11 cellular contexts compared by ENCODE assay signal in the genomic region with DNA sequence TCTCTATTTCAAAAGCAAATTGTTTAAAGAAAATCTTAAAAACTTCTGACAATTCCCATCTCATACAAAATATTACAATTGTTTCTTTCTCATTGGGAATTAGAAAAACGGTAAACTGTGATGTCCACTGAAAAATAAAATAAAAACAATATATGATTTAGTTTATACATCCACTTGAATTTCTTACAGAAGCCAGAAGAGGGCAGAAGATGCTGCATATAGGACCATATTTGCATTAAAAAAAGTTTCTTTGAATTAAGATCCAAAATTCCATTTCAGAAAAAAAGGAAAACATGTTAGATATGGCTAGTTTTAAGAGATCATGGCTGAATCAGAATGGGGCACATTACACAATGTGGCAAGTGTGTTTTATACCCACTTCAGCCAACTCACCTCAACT. TPM values are rescaled to one million over a fixed set of nuclear protein-coding genes. Genes with fewer than 3 reads are reported as not detected.
A peak's percentile ranks its signal among the peaks of the same experiment; 100 is the strongest.
DNase-seq lines count a peak whose midpoint lies in the region; ATAC-seq, FAIRE-seq and TF ChIP-seq lines count a peak whose summit lies in the region.
"Had no signal": no experiment of that assay in that cellular context is flagged by ENCODE, and none has a peak within 500 bp of the region (broad histone marks: within the 10 kb centered on the region; RNA-seq: fewer than 3 reads in every experiment).

No MANE protein-coding gene starts in this region.

- H3K9ac ChIP-seq in IMR-90 (ENCODE audit: low read depth, low read length) (no peak overlapping the region), astrocyte (ENCODE audit: low read length) (no peak overlapping the region), HepG2 (ENCODE audit: insufficient read depth, low read depth, low read length) (no peak overlapping the region)

- WGBS in IMR-90 (ENCODE audit: extremely low coverage in 2 of 2, insufficient read length in 1 of 2), 2 experiments: no CpG with 5 or more reads among the region's 1 CpG
- 0% methylated on average over 1 of the region's 1 CpG for WGBS in HepG2 (ENCODE audit: low lambda C conversion rate)

- H4K8ac ChIP-seq in IMR-90 (ENCODE audit: low read depth in 2 of 2, low read length in 2 of 2): no peak overlapping the region

- H3K9me3 ChIP-seq in IMR-90 (ENCODE audit: control insufficient read depth, insufficient read depth, low read length) (peaks cover 5% of the 10 kb centered on the region; the same call in 1 of the 2 replicates), astrocyte (ENCODE audit: insufficient read depth, low read depth, low read length) (no peaks in the 10 kb centered on the region), HepG2 (ENCODE audit: low read length) (no peaks in the 10 kb centered on the region)

- H3K27me3 ChIP-seq in IMR-90 (ENCODE audit: control insufficient read depth, insufficient read depth, low read length): no peaks in the 10 kb centered on the region
- H3K27me3 ChIP-seq in astrocyte (ENCODE audit: insufficient read depth, low read length): no peaks in the 10 kb centered on the region
- H3K27me3 ChIP-seq in HepG2 (ENCODE audit: control insufficient read depth in 1 of 2, insufficient read depth in 2 of 2, low read length in 2 of 2): no peaks in the 10 kb centered on the region

- H2AK9ac ChIP-seq in IMR-90 (replicated peaks; ENCODE audit: low read depth, low read length, poor library complexity): no peak overlapping the region

- H3K9me1 ChIP-seq in IMR-90 (ENCODE audit: insufficient read depth, low read length): no peaks in the 10 kb centered on the region

- DNase-seq in DMS53 (lab: John Stamatoyannopoulos, UW) (peak; percentile 29), IMR-90 (no peak), astrocyte (ENCODE audit: low read depth) (no peak), HepG2 (ENCODE audit: low spot score) (no peak), UCSD-AML1 (lab: John Stamatoyannopoulos, UW; ENCODE audit: unreplicated experiment) (no peak)
- DNase-seq: NCI-H345, T-helper 1 cell, trophoblast cell had no signal

- TF ChIP-seq POLR2A in IMR-90 (IDR thresholded peaks at IDR 0.05; ENCODE audit: low read depth, low read length) (no peak), HepG2 (IDR thresholded peaks at IDR 0.05; ENCODE audit: insufficient read depth in 1 of 2, low read depth in 2 of 2, low read length in 2 of 2) (no peak)

- CTCF ChIA-PET in IMR-90 (lab: Yijun Ruan, JAX) (no interaction called here), HepG2 (lab: Yijun Ruan, JAX; ENCODE audit: low intra/inter-chr PET ratio, low total read pairs) (no interaction called here)

- BruUV-seq in IMR-90 (replicated peaks; lab: Mats Ljungman, UMichigan): no TSS peak
- no TSS peak for BruUV-seq in HepG2 (replicated peaks; lab: Mats Ljungman, UMichigan)

- no peak overlapping the region for H3K18ac ChIP-seq in IMR-90 (ENCODE audit: low read depth, low read length)

- no peaks in the 10 kb centered on the region for H4K20me1 ChIP-seq in IMR-90 (ENCODE audit: insufficient read depth, low read length)
- no peaks in the 10 kb centered on the region for H4K20me1 ChIP-seq in astrocyte (ENCODE audit: insufficient read depth, low read length)
- no peaks in the 10 kb centered on the region for H4K20me1 ChIP-seq in HepG2 (ENCODE audit: insufficient read depth, low read length)

- TF ChIP-seq EP300 in HepG2 (IDR thresholded peaks at IDR 0.05; ENCODE audit: low read depth in 2 of 2, low read length in 2 of 2) (no peak), HepG2 (CRISPR knock-in tag; IDR thresholded peaks at IDR 0.05; ENCODE audit: borderline replicate concordance) (no peak)

- TF ChIP-seq RAD21 in IMR-90 (IDR thresholded peaks at IDR 0.05; ENCODE audit: low read length) (no peak), HepG2 (CRISPR knock-in tag; IDR thresholded peaks at IDR 0.05) (no peak)

- no peak overlapping the region for H2AFZ ChIP-seq in IMR-90 (replicated peaks; ENCODE audit: low read length, poor library complexity)
- H2AFZ ChIP-seq in astrocyte (ENCODE audit: low read depth, low read length): no peak overlapping the region
- no peak overlapping the region for H2AFZ ChIP-seq in HepG2 (ENCODE audit: low read length)

- H2BK120ac ChIP-seq in IMR-90 (ENCODE audit: low read depth, low read length): no peak overlapping the region

- H3K4me3 ChIP-seq in IMR-90 (ENCODE audit: insufficient read depth, low read depth, low read length): no peak overlapping the region
- no peak overlapping the region for H3K4me3 ChIP-seq in astrocyte (ENCODE audit: insufficient read depth, low read depth, low read length)
- no peak overlapping the region for H3K4me3 ChIP-seq in HepG2 (replicated peaks in 1 of 3; ENCODE audit: insufficient read depth in 1 of 3, low read depth in 2 of 3, low read length in 3 of 3)

- H3K27ac Mint-ChIP-seq in astrocyte (ENCODE audit: unreplicated experiment): no peak overlapping the region

- POLR2A ChIA-PET in IMR-90 (lab: Charles Lee; ENCODE audit: unreplicated experiment): no interaction called here
- POLR2A ChIA-PET in HepG2 (lab: Yijun Ruan, JAX): no interaction called here

- intact Hi-C loops in IMR-90 (cut with micrococcal nuclease) (no loop called here), HepG2 (cut with micrococcal nuclease; ENCODE audit: unreplicated experiment) (no loop called here)

- H3K4ac ChIP-seq in IMR-90 (ENCODE audit: low read depth, low read length): no peak overlapping the region

- H3K4me2 ChIP-seq in IMR-90 (ENCODE audit: low read depth, low read length) (no peak overlapping the region), astrocyte (ENCODE audit: low read length) (no peak overlapping the region), HepG2 (ENCODE audit: low read depth, low read length) (no peak overlapping the region)

- H2BK5ac ChIP-seq in IMR-90 (ENCODE audit: low read depth, low read length, poor library complexity, severe bottlenecking): no peak overlapping the region

- no peak overlapping the region for H3K4me3 Mint-ChIP-seq in astrocyte (ENCODE audit: unreplicated experiment)

- H2BK15ac ChIP-seq in IMR-90 (ENCODE audit: low read depth, low read length): no peak overlapping the region

- H3K79me2 ChIP-seq in astrocyte (ENCODE audit: insufficient read depth, low read length) (no peaks in the 10 kb centered on the region), HepG2 (ENCODE audit: insufficient read depth, low read length) (no peaks in the 10 kb centered on the region)

- no peak overlapping the region for H3K56ac ChIP-seq in IMR-90 (ENCODE audit: extremely low read depth, insufficient read depth, low read length)

- no peaks in the 10 kb centered on the region for H3K36me3 Mint-ChIP-seq in astrocyte (ENCODE audit: low read depth, unreplicated experiment)

- in situ Hi-C loops in IMR-90 (cut with MboI; ENCODE audit: low sequenced_read_pairs) (no loop called here), HepG2 (cut with HindIII; ENCODE audit: extremely low pct_ligation_motif_present, low pct_unique_long_range_greater_than_20kb) (no loop called here)

- H3K14ac ChIP-seq in IMR-90 (replicated peaks; ENCODE audit: low read depth, low read length): no peak overlapping the region

- no peaks in the 10 kb centered on the region for H3K27me3 Mint-ChIP-seq in astrocyte (ENCODE audit: low read depth, unreplicated experiment)

- H3K79me1 ChIP-seq in IMR-90 (ENCODE audit: low read depth in 1 of 2, low read length in 2 of 2): no peaks in the 10 kb centered on the region

- H3K4me1 Mint-ChIP-seq in astrocyte (ENCODE audit: low read depth, unreplicated experiment): peaks cover 31% of the 10 kb centered on the region

- no peak overlapping the region for H4K91ac ChIP-seq in IMR-90 (ENCODE audit: insufficient read depth, low read depth, low read length)

- no peak overlapping the region for H3K23ac ChIP-seq in IMR-90 (ENCODE audit: low read depth, low read length)

- no peak for FAIRE-seq in astrocyte (lab: Jason Lieb, UNC)
- no peak for FAIRE-seq in HepG2 (lab: Jason Lieb, UNC)

- dilution Hi-C loops in IMR-90 (cut with HindIII; ENCODE audit: low sequenced_read_pairs, unreplicated experiment): no loop called here

- H3K36me3 ChIP-seq in IMR-90 (ENCODE audit: control insufficient read depth, insufficient read depth, low read length) (no peaks in the 10 kb centered on the region), astrocyte (ENCODE audit: insufficient read depth, low read length) (no peaks in the 10 kb centered on the region), HepG2 (replicated peaks in 1 of 2; ENCODE audit: control insufficient read depth in 1 of 2, insufficient read depth in 2 of 2, low read length in 2 of 2) (no peaks in the 10 kb centered on the region)

- 0 out of 2 replicates have a peak, but pooled peaks have one; percentile 21 for TF ChIP-seq CTCF in IMR-90 (conservative IDR thresholded peaks at IDR 0.05; ENCODE audit: low read depth, low read length)
- TF ChIP-seq CTCF in astrocyte (IDR thresholded peaks at IDR 0.05; ENCODE audit: insufficient read depth, low read depth, low read length): peak; percentile 44
- TF ChIP-seq CTCF in HepG2 (CRISPR knock-in tag; IDR thresholded peaks at IDR 0.05): no peak

- no peaks in the 10 kb centered on the region for H3K9me3 Mint-ChIP-seq in astrocyte (ENCODE audit: unreplicated experiment)

- no peak overlapping the region for H3K27ac ChIP-seq in IMR-90 (ENCODE audit: insufficient read depth, low read length)
- no peak overlapping the region for H3K27ac ChIP-seq in astrocyte (ENCODE audit: low read depth, low read length)
- H3K27ac ChIP-seq in HepG2 (ENCODE audit: extremely low read length, insufficient read depth, low read length): no peak overlapping the region

- no peak overlapping the region for H2AK5ac ChIP-seq in IMR-90 (ENCODE audit: low read depth, low read length)

- no peak overlapping the region for H4K5ac ChIP-seq in IMR-90 (ENCODE audit: low read depth, low read length)

- ATAC-seq in IMR-90 (ENCODE audit: low read depth) (no peak), HepG2 (no peak), esophagus mucosa (no peak), GM21737 (IDR thresholded peaks at IDR 0.05; ENCODE audit: unreplicated experiment) (no peak)

- no peak overlapping the region for H2BK20ac ChIP-seq in IMR-90 (ENCODE audit: low read depth, low read length)

- no peaks in the 10 kb centered on the region for H3K4me1 ChIP-seq in IMR-90 (ENCODE audit: control insufficient read depth, insufficient read depth, low read length)
- H3K4me1 ChIP-seq in astrocyte (ENCODE audit: insufficient read depth, low read length): peaks cover 6% of the 10 kb centered on the region
- no peaks in the 10 kb centered on the region for H3K4me1 ChIP-seq in HepG2 (ENCODE audit: insufficient read depth, low read length)

RNA-seq across cellular contexts. Expression of gene LRRC4C, which starts 39.3 kb away (rescaled TPM):
- under 0.01 TPM in 2 replicates for total RNA-seq in IMR-90 (2012; rRNA removed)
- polyA plus RNA-seq in IMR-90 (2012; rRNA removed): 0.03 and 0.04 TPM in 2 replicates
- not detected in 2 replicates for polyA plus RNA-seq in IMR-90 (2012; cell fraction: cytosol; rRNA removed)
- not detected in 2 replicates for polyA plus RNA-seq in IMR-90 (2012; cell fraction: nucleus; rRNA removed; ENCODE audit: low replicate concordance)
- total RNA-seq in astrocyte: 9.0 and 15.3 TPM in 2 replicates
- not detected in 2 replicates for total RNA-seq in HepG2 (2016; rRNA removed; fragmentation: Illumina TruSeq; extraction: Trizol)
- total RNA-seq in HepG2 (2016; cell fraction: cytosol; rRNA removed; fragmentation: Illumina TruSeq; extraction: Trizol; ENCODE audit: low read depth): not detected in 2 replicates
- not detected in 2 replicates for total RNA-seq in HepG2 (2016; cell fraction: insoluble cytoplasmic fraction; rRNA removed; fragmentation: Illumina TruSeq; extraction: Trizol)
- total RNA-seq in HepG2 (2016; cell fraction: membrane; rRNA removed; fragmentation: Illumina TruSeq; extraction: Trizol): not detected in 2 replicates
- total RNA-seq in HepG2 (2016; cell fraction: nucleus; rRNA removed; fragmentation: Illumina TruSeq; extraction: Trizol): not detected in 2 replicates
- not detected in 2 replicates for polyA plus RNA-seq in HepG2 (2011; rRNA removed)
- not detected in 2 replicates for polyA plus RNA-seq in HepG2 (2011; cell fraction: cytosol; rRNA removed)
- not detected in 2 replicates for polyA plus RNA-seq in HepG2 (2011; cell fraction: nucleus; rRNA removed)
- not detected in 2 replicates for polyA plus RNA-seq in HepG2 (2012)
- not detected in 2 replicates for polyA plus RNA-seq in HepG2 (2016; cell fraction: cytosol; fragmentation: Illumina TruSeq; extraction: Trizol; ENCODE audit: low read depth)
- polyA plus RNA-seq in HepG2 (2016; cell fraction: insoluble cytoplasmic fraction; fragmentation: Illumina TruSeq; extraction: Trizol; ENCODE audit: low read depth): not detected in 2 replicates
- not detected in 2 replicates for polyA plus RNA-seq in HepG2 (2016; cell fraction: membrane; fragmentation: Illumina TruSeq; extraction: Trizol; ENCODE audit: low read depth)
- not detected in 2 replicates for polyA plus RNA-seq in HepG2 (2016; cell fraction: nucleus; fragmentation: Illumina TruSeq; extraction: Trizol; ENCODE audit: insufficient read depth, low read depth)
- polyA minus RNA-seq in HepG2 (2011; rRNA and poly(A)+ RNA removed; ENCODE audit: low replicate concordance): not detected in 2 replicates
- polyA minus RNA-seq in HepG2 (2011; cell fraction: cytosol; rRNA and poly(A)+ RNA removed): not detected in 2 replicates
- polyA minus RNA-seq in HepG2 (2011; cell fraction: nucleus; rRNA and poly(A)+ RNA removed): not detected in 2 replicates
- total RNA-seq in esophagus mucosa: 0.28 TPM
- total RNA-seq: HT1080 had no signal
